Comparison of ENCODE assay signal across 1 cellular context in the genomic region with DNA sequence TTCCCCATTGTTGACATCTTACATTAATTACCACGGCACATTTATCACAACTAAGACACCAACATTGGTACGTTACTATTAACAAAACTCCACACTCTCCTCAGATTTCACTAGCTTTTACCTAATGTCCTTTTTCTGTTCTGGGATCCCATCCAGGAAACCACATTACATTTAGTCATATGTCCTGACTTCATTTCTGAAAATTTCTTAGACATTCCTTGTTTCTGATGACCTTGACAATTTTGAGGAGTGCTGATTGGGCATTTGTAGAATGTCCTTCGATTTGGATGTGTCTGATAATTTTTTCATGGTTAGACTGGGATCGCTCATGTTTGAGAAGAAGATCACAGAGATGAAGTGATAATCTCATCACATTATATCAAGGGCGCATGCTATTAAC.
TF ChIP-seq lines count a peak whose summit lies in the region.

No MANE protein-coding gene starts in this region.

TF ChIP-seq in K562, 482 proteins besides CTCF, POLR2A, EP300 and RAD21 (continued from another document):
- TF ChIP-seq MAFG (tag; conservative IDR thresholded peaks at IDR 0.05) = peak; percentile 41; the same call in 1 of the 2 replicates
- TF ChIP-seq ZNF354B (CRISPR knock-in tag; IDR thresholded peaks at IDR 0.05) = no peak
- no peak for TF ChIP-seq ZFP36 (IDR thresholded peaks at IDR 0.05; ENCODE audit: low read depth, low read length, partially characterized antibody)
- no peak for TF ChIP-seq RUNX1 (IDR thresholded peaks at IDR 0.05; ENCODE audit: low read depth)
- TF ChIP-seq CBX2 (IDR thresholded peaks at IDR 0.05; ENCODE audit: insufficient read depth, low read length, poor library complexity, severe bottlenecking) = no peak
TF ChIP-seq in K562: peak in this region for 4.
